Comparison of ENCODE assay signal across 1 cellular context in genomic region chr15:81870385-81871106, GRCh38.
A peak's percentile ranks its signal among the peaks of the same experiment; 100 is the strongest.
TF ChIP-seq lines count a peak whose summit lies in the region.

No MANE protein-coding gene starts in this region.

TF ChIP-seq in H1, 55 proteins besides CTCF, POLR2A, EP300 and RAD21:
- peak; percentile 58; the same call in 1 of the 2 replicates for TF ChIP-seq YY1 (IDR thresholded peaks at IDR 0.05; ENCODE audit: low read depth, low read length)
